8 cellular contexts compared by ENCODE assay signal in the genomic region with DNA sequence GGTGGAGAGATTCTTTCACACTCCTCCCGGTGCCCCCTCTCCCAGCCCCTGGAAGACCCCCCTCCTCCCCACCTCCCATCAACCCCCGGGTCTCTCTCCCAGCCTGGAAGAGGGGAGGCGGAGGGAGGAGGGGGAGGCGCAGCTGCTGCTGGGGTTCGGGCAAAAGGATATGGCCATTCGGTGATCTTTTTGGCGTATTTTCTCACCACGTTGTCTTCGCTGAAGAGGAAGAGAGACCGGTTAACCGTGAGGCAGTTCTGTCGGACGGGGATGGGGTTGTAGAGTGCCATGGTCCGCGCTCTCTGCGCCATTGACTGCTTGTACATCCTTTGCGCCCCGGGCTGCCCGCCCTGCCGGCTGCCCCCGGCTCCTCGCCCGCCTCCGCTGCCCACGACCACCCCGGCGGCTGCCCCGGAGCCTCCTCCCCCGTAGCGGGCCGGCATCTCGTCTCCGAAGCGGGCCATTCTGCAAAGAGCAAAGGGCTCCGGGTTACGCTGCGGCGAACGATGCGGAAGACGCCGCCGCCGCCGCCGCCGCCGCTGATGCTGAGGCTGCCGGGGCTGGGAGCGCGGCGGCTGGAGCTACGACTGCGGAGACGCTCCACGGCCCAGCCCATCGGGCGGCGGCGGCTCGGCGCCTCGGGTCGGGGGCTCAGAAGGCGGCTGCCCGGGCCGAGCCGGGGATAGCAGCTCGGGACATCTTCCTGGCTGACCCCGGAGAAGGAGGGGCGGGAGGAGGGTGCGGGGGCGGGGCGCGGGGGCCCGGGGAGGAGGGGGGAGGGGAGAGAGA. TPM values are rescaled to one million over a fixed set of nuclear protein-coding genes. Genes with fewer than 3 reads are reported as not detected.
DNase-seq lines count a peak whose midpoint lies in the region; TF ChIP-seq lines count a peak whose summit lies in the region.

A gene (minus strand): TSS at position 719 of the 789 bp plus-strand sequence. CDS start 255 bp downstream, at position 464.

- H4K8ac ChIP-seq in trophoblast cell (ENCODE audit: low read depth, low read length), result no peak within 1 kb of the TSS

- H3K36me3 ChIP-seq in BE2C (no peaks in the 10 kb centered on the region), trophoblast cell (ENCODE audit: control insufficient read depth in 1 of 2, insufficient read depth in 2 of 2, low read length in 2 of 2) (no peaks in the 10 kb centered on the region), Karpas-422 (ENCODE audit: insufficient read depth, low read length) (no peaks in the 10 kb centered on the region)

- H3K9me3 ChIP-seq in BE2C (no peaks in the 10 kb centered on the region), trophoblast cell (ENCODE audit: insufficient read depth, low read depth, low read length) (peaks cover 2% of the 10 kb centered on the region), Karpas-422 (ENCODE audit: low read length) (no peaks in the 10 kb centered on the region)

- H2AFZ ChIP-seq in trophoblast cell (ENCODE audit: insufficient read depth, low read length, poor library complexity), result peak within 1 kb of the TSS; percentile 60
- no peak within 1 kb of the TSS for H2AFZ ChIP-seq in Karpas-422 (ENCODE audit: low read length)

- DNase-seq in BE2C (peak; percentile 11), RPMI8226 (peak; percentile 5), epithelial cell of esophagus (ENCODE audit: low read depth) (peak; percentile 7), trophoblast cell (no peak), GDM1 (lab: John Stamatoyannopoulos, UW) (no peak), NCI-H2107 (lab: John Stamatoyannopoulos, UW) (no peak), Karpas-422 (no peak)
- no peak for DNase-seq in NK-92 treated with Interleukin-12 subunit alpha and Interleukin-12 subunit beta, amount 100 ng/mL, for 24 hours (lab: John Stamatoyannopoulos, UW)

- WGBS in trophoblast cell (ENCODE audit: extremely low coverage, insufficient coverage, insufficient read length), result no CpG with 5 or more reads among the region's 76 CpGs

- H3K23ac ChIP-seq in trophoblast cell (ENCODE audit: low read length), result no peak within 1 kb of the TSS

- H2AK5ac ChIP-seq in trophoblast cell (ENCODE audit: low read length), result no peak within 1 kb of the TSS

- no peak within 1 kb of the TSS for H2BK5ac ChIP-seq in trophoblast cell (ENCODE audit: low read depth, low read length, poor library complexity)

- H3K4me2 ChIP-seq in trophoblast cell (ENCODE audit: low read length), result peak within 1 kb of the TSS; percentile 62
- H3K4me2 ChIP-seq in Karpas-422 (ENCODE audit: low read depth, low read length, poor library complexity, severe bottlenecking), result no peak within 1 kb of the TSS

- TF ChIP-seq CTCF in BE2C (IDR thresholded peaks at IDR 0.05; ENCODE audit: low read depth, low read length) (no peak), epithelial cell of esophagus (IDR thresholded peaks at IDR 0.05; ENCODE audit: insufficient read depth, low read depth, low read length, missing control alignments) (no peak)

- no peak within 1 kb of the TSS for H4K12ac ChIP-seq in trophoblast cell (ENCODE audit: low read depth, low read length)

- no peak within 1 kb of the TSS for H3K18ac ChIP-seq in trophoblast cell (ENCODE audit: low read length)

- no peak within 1 kb of the TSS for H2BK120ac ChIP-seq in trophoblast cell (ENCODE audit: insufficient read depth, low read length, poor library complexity)

- no peaks in the 10 kb centered on the region for H3K4me1 ChIP-seq in BE2C
- H3K4me1 ChIP-seq in trophoblast cell (ENCODE audit: control insufficient read depth in 1 of 2, insufficient read depth in 2 of 2, low read length in 2 of 2), result peaks cover 3 to 4% of the 10 kb centered on the region in 2 experiments
- H3K4me1 ChIP-seq in Karpas-422 (ENCODE audit: low read length), result no peaks in the 10 kb centered on the region

- H3K4me3 ChIP-seq in BE2C (ENCODE audit: low read depth, low read length) (no peak within 1 kb of the TSS), epithelial cell of esophagus (ENCODE audit: low read length) (no peak within 1 kb of the TSS), trophoblast cell (ENCODE audit: low read depth, low read length) (peak within 1 kb of the TSS; percentile 9), Karpas-422 (ENCODE audit: low read length) (no peak within 1 kb of the TSS)

- H4K20me1 ChIP-seq in Karpas-422 (ENCODE audit: insufficient read depth, low read depth, low read length), result no peaks in the 10 kb centered on the region

- H3K9ac ChIP-seq in trophoblast cell (ENCODE audit: low read length) (no peak within 1 kb of the TSS), Karpas-422 (ENCODE audit: low read length) (no peak within 1 kb of the TSS)

- H3K79me2 ChIP-seq in trophoblast cell (ENCODE audit: control insufficient read depth, insufficient read depth, low read length, poor library complexity) (no peaks in the 10 kb centered on the region), Karpas-422 (ENCODE audit: low read length) (no peaks in the 10 kb centered on the region)

- no peak within 1 kb of the TSS for H3K14ac ChIP-seq in trophoblast cell (ENCODE audit: low read length)

- no peak within 1 kb of the TSS for H3K27ac ChIP-seq in trophoblast cell (ENCODE audit: low read depth, low read length)
- H3K27ac ChIP-seq in Karpas-422 (ENCODE audit: low read length), result no peak within 1 kb of the TSS

- no peak within 1 kb of the TSS for H2BK12ac ChIP-seq in trophoblast cell (ENCODE audit: low read length)

- H3K27me3 ChIP-seq in BE2C, result peaks cover 65% of the 10 kb centered on the region
- peaks cover 35% of the 10 kb centered on the region for H3K27me3 ChIP-seq in trophoblast cell (ENCODE audit: insufficient read depth, low read length)
- H3K27me3 ChIP-seq in Karpas-422 (ENCODE audit: low read length), result no peaks in the 10 kb centered on the region

- no peak within 1 kb of the TSS for H3K4ac ChIP-seq in trophoblast cell (ENCODE audit: low read depth, low read length)

- no peaks in the 10 kb centered on the region for H3K9me2 ChIP-seq in Karpas-422 (replicated peaks; ENCODE audit: insufficient read depth, low read length)

- no peak within 1 kb of the TSS for H4K91ac ChIP-seq in trophoblast cell (ENCODE audit: low read depth, low read length)

- no peaks in the 10 kb centered on the region for H3K79me1 ChIP-seq in trophoblast cell (ENCODE audit: low read length)

RNA-seq across cellular contexts. Expression of the gene that starts here (rescaled TPM):
- 0.83 TPM for polyA plus RNA-seq in BE2C (2012; ENCODE audit: insufficient read depth, insufficient read length, low read depth)
- polyA plus RNA-seq in trophoblast cell (2013), result 0.10 TPM in 2 replicates
- not detected in 2 replicates for total RNA-seq in Karpas-422 (2014; rRNA removed; shearing (Covaris generic); ENCODE audit: low replicate concordance)

Comparison
In these comparisons a context has a peak if more than half of its experiments do, and no peak if none do; other contexts are left out.
1. DNase-seq: peak in BE2C (single experiment), RPMI8226 (single experiment) and epithelial cell of esophagus (single experiment); none in trophoblast cell (0 of 2), GDM1 (single experiment), NCI-H2107 (single experiment), Karpas-422 (single experiment) and NK-92 treated with Interleukin-12 subunit alpha and Interleukin-12 subunit beta, amount 100 ng/mL, for 24 hours (single experiment).